8 cellular contexts compared by ENCODE assay signal in genomic region chr1:29415156-29415830, GRCh38.
DNase-seq lines count a peak whose midpoint lies in the region; ATAC-seq and TF ChIP-seq lines count a peak whose summit lies in the region.

No MANE protein-coding gene starts in this region.

- DNase-seq in EH (ENCODE audit: low read depth) = peak; percentile 6
- DNase-seq in LNCaP clone FGC (ENCODE audit: low read depth) = no peak
- DNase-seq in SK-MEL-5 (ENCODE audit: low read depth, low spot score) = peak; percentile 19
- peak; percentile 74 for DNase-seq in mesenteric fat pad (ENCODE audit: low spot score)
- no peak for DNase-seq in central memory CD4-positive, alpha-beta T cell
- no peak for DNase-seq in substantia nigra (lab: John Stamatoyannopoulos, UW)

- H3K4me3 ChIP-seq in LNCaP clone FGC (ENCODE audit: low read depth, low read length) = no peak overlapping the region

- TF ChIP-seq CTCF in LNCaP clone FGC (IDR thresholded peaks at IDR 0.05; ENCODE audit: control insufficient read depth, extremely low read depth, insufficient read depth) = peak; percentile 30; the same call in 1 of the 2 replicates

- ATAC-seq in HG03175 (IDR thresholded peaks at IDR 0.05; ENCODE audit: unreplicated experiment) (no peak), esophagus mucosa (no peak)

- in situ Hi-C loops in SK-MEL-5 (cut with HindIII; ENCODE audit: low pct_unique_long_range_greater_than_20kb, low sequenced_read_pairs) = no loop called here

- no peak overlapping the region for H3K27ac ChIP-seq in substantia nigra (ENCODE audit: low read depth, low read length, poor library complexity, severe bottlenecking)

Comparison
In these comparisons a context has a peak if more than half of its experiments do, and no peak if none do; other contexts are left out.
1. DNase-seq: peak in EH (single experiment), SK-MEL-5 (single experiment) and mesenteric fat pad (single experiment); none in LNCaP clone FGC (single experiment), central memory CD4-positive, alpha-beta T cell (single experiment) and substantia nigra (0 of 49).